1 cellular context compared by ENCODE assay signal in genomic region chr10:100980327-100981110, GRCh38.
A peak's percentile ranks its signal among the peaks of the same experiment; 100 is the strongest.
TF ChIP-seq lines count a peak whose summit lies in the region.

No MANE protein-coding gene starts in this region.

TF ChIP-seq in HepG2, 621 proteins besides CTCF, POLR2A, EP300 and RAD21:
- TF ChIP-seq AGO2 (optimal IDR thresholded peaks at IDR 0.05; ENCODE audit: low read depth, low read length) (peak; percentile 63), ZSCAN25 (CRISPR knock-in tag; IDR thresholded peaks at IDR 0.05) (no peak), RBM22 (optimal IDR thresholded peaks at IDR 0.05; ENCODE audit: low read length) (peak; percentile 34)
